ENCODE assay signal across 1 cellular context in the genomic region with DNA sequence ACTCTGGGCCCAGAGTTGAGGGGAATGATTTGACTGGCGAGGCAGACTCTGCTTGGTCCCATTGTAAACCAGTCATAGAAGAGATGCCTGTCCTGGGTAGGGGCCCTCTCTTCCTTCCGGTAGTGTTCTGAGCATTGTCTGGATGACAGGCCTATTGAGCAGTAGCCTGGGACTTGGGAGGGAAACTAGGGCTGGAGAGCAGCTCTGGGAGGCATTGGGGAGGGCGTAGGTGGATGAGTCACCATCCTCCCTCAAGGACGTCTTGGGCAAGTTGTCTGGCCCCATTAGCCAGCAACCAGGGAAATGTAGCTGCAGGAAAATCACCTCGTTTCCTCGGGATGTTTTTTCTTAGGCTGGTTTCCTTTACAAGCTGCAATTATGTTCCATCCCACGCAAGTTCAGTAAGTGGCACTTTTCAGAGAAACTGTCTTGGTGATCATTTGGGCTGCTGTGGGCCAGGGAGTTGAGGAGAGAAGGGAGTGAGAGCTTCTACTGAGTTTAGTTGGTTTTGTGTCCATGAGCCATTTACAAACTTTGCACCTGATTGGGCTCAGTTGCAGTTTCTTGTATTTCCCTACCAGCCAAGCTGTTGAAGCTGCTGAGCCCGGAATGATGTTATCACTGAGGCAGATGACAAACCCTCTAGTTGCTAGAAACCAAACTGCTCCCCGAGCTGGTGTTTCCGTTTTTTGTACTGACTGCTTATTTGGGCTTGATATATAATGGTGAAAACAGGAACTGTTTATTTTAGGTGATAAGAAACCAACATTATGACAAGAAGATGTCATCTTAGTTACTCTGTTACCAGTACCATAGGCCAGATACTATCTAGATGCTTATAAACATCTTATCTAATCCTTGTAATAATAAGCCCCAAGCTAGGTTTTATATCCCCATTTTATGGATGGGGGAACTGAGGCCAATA.
TF ChIP-seq lines count a peak whose summit lies in the region.

No MANE protein-coding gene starts in this region.

TF ChIP-seq in K562, 482 proteins besides CTCF, POLR2A, EP300 and RAD21 (continued from another document and continues in another):
- TF ChIP-seq ARID2 (IDR thresholded peaks at IDR 0.05) (no peak), MIER1 (IDR thresholded peaks at IDR 0.05; ENCODE audit: low read depth) (no peak), HDGF (IDR thresholded peaks at IDR 0.05) (no peak), BRD4 (IDR thresholded peaks at IDR 0.05) (no peak), ZNF551 (CRISPR knock-in tag; IDR thresholded peaks at IDR 0.05) (no peak), SMARCC2 (IDR thresholded peaks at IDR 0.05; ENCODE audit: low read depth) (peak; percentile 88), SMARCE1 (IDR thresholded peaks at IDR 0.05) (peak; percentile 91), HNRNPH1 (optimal IDR thresholded peaks at IDR 0.05; ENCODE audit: low read depth, low read length) (no peak), JUND (IDR thresholded peaks at IDR 0.05; ENCODE audit: borderline replicate concordance, low read depth, low read length) (peak; percentile 99), JUND (tag; IDR thresholded peaks at IDR 0.05; ENCODE audit: borderline replicate concordance, low read depth, low read length) (peak; percentile 98), ZNF12 (CRISPR knock-in tag; IDR thresholded peaks at IDR 0.05) (no peak), ILK (tag; IDR thresholded peaks at IDR 0.05; ENCODE audit: borderline replicate concordance, low read depth) (no peak), FOXJ2 (tag; IDR thresholded peaks at IDR 0.05) (0 out of 2 replicates have a peak, but pooled peaks have one; percentile 51), GATAD2B (IDR thresholded peaks at IDR 0.05; ENCODE audit: borderline replicate concordance) (0 out of 2 replicates have a peak, but pooled peaks have one; percentile 46), PRPF4 (IDR thresholded peaks at IDR 0.05; ENCODE audit: insufficient read depth, low read depth, low read length, poor library complexity, severe bottlenecking) (no peak), HSF4 (CRISPR knock-in tag; IDR thresholded peaks at IDR 0.05; ENCODE audit: borderline replicate concordance) (no peak), ZNF764 (CRISPR knock-in tag; IDR thresholded peaks at IDR 0.05; ENCODE audit: low read depth) (no peak), ZBTB1 (CRISPR knock-in tag; IDR thresholded peaks at IDR 0.05; ENCODE audit: borderline replicate concordance, low read depth) (no peak), SMARCA5 (IDR thresholded peaks at IDR 0.05) (peak; percentile 50), ZNF695 (CRISPR knock-in tag; IDR thresholded peaks at IDR 0.05) (no peak), RBM25 (IDR thresholded peaks at IDR 0.05; ENCODE audit: low read depth, low read length, severe bottlenecking) (peak; percentile 98), TRIM28 (IDR thresholded peaks at IDR 0.05) (peak; percentile 15; the same call in 1 of the 2 replicates), FOXK2 (conservative IDR thresholded peaks at IDR 0.05 in 1 of 2, IDR thresholded peaks at IDR 0.05 in 1 of 2; ENCODE audit: low read depth in 2 of 2) (peak; percentile 18 to 51; a peak in 1 of 4 replicates), ELF2 (CRISPR knock-in tag; IDR thresholded peaks at IDR 0.05) (0 out of 2 replicates have a peak, but pooled peaks have one; percentile 18), GABPB1 (CRISPR knock-in tag; IDR thresholded peaks at IDR 0.05) (peak; percentile 28; the same call in 1 of the 2 replicates), JUNB (CRISPR knock-in tag; conservative IDR thresholded peaks at IDR 0.05) (peak; percentile 71; the same call in 1 of the 2 replicates)
- TF ChIP-seq, protein P1, sequence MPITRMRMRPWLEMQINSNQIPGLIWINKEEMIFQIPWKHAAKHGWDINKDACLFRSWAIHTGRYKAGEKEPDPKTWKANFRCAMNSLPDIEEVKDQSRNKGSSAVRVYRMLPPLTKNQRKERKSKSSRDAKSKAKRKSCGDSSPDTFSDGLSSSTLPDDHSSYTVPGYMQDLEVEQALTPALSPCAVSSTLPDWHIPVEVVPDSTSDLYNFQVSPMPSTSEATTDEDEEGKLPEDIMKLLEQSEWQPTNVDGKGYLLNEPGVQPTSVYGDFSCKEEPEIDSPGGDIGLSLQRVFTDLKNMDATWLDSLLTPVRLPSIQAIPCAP (CRISPR knock-in tag; IDR thresholded peaks at IDR 0.05; ENCODE audit: borderline replicate concordance): no peak
- TF ChIP-seq, protein P2, sequence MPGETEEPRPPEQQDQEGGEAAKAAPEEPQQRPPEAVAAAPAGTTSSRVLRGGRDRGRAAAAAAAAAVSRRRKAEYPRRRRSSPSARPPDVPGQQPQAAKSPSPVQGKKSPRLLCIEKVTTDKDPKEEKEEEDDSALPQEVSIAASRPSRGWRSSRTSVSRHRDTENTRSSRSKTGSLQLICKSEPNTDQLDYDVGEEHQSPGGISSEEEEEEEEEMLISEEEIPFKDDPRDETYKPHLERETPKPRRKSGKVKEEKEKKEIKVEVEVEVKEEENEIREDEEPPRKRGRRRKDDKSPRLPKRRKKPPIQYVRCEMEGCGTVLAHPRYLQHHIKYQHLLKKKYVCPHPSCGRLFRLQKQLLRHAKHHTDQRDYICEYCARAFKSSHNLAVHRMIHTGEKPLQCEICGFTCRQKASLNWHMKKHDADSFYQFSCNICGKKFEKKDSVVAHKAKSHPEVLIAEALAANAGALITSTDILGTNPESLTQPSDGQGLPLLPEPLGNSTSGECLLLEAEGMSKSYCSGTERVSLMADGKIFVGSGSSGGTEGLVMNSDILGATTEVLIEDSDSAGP (CRISPR knock-in tag; IDR thresholded peaks at IDR 0.05): no peak
- TF ChIP-seq, protein P3, sequence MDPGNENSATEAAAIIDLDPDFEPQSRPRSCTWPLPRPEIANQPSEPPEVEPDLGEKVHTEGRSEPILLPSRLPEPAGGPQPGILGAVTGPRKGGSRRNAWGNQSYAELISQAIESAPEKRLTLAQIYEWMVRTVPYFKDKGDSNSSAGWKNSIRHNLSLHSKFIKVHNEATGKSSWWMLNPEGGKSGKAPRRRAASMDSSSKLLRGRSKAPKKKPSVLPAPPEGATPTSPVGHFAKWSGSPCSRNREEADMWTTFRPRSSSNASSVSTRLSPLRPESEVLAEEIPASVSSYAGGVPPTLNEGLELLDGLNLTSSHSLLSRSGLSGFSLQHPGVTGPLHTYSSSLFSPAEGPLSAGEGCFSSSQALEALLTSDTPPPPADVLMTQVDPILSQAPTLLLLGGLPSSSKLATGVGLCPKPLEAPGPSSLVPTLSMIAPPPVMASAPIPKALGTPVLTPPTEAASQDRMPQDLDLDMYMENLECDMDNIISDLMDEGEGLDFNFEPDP (CRISPR knock-in tag; IDR thresholded peaks at IDR 0.05): no peak
- TF ChIP-seq, protein P4, sequence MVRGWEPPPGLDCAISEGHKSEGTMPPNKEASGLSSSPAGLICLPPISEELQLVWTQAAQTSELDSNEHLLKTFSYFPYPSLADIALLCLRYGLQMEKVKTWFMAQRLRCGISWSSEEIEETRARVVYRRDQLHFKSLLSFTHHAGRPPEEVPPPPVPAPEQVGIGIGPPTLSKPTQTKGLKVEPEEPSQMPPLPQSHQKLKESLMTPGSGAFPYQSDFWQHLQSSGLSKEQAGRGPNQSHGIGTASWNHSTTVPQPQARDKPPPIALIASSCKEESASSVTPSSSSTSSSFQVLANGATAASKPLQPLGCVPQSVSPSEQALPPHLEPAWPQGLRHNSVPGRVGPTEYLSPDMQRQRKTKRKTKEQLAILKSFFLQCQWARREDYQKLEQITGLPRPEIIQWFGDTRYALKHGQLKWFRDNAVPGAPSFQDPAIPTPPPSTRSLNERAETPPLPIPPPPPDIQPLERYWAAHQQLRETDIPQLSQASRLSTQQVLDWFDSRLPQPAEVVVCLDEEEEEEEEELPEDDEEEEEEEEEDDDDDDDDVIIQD (CRISPR knock-in tag; IDR thresholded peaks at IDR 0.05): no peak
- TF ChIP-seq, protein P5, sequence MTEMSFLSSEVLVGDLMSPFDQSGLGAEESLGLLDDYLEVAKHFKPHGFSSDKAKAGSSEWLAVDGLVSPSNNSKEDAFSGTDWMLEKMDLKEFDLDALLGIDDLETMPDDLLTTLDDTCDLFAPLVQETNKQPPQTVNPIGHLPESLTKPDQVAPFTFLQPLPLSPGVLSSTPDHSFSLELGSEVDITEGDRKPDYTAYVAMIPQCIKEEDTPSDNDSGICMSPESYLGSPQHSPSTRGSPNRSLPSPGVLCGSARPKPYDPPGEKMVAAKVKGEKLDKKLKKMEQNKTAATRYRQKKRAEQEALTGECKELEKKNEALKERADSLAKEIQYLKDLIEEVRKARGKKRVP (CRISPR knock-in tag; IDR thresholded peaks at IDR 0.05): no peak
- TF ChIP-seq, protein P6, sequence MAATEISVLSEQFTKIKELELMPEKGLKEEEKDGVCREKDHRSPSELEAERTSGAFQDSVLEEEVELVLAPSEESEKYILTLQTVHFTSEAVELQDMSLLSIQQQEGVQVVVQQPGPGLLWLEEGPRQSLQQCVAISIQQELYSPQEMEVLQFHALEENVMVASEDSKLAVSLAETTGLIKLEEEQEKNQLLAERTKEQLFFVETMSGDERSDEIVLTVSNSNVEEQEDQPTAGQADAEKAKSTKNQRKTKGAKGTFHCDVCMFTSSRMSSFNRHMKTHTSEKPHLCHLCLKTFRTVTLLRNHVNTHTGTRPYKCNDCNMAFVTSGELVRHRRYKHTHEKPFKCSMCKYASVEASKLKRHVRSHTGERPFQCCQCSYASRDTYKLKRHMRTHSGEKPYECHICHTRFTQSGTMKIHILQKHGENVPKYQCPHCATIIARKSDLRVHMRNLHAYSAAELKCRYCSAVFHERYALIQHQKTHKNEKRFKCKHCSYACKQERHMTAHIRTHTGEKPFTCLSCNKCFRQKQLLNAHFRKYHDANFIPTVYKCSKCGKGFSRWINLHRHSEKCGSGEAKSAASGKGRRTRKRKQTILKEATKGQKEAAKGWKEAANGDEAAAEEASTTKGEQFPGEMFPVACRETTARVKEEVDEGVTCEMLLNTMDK (IDR thresholded peaks at IDR 0.05; ENCODE audit: borderline replicate concordance, insufficient read depth, low read depth, low read length, poor library complexity, severe bottlenecking): no peak
- TF ChIP-seq, protein P7, sequence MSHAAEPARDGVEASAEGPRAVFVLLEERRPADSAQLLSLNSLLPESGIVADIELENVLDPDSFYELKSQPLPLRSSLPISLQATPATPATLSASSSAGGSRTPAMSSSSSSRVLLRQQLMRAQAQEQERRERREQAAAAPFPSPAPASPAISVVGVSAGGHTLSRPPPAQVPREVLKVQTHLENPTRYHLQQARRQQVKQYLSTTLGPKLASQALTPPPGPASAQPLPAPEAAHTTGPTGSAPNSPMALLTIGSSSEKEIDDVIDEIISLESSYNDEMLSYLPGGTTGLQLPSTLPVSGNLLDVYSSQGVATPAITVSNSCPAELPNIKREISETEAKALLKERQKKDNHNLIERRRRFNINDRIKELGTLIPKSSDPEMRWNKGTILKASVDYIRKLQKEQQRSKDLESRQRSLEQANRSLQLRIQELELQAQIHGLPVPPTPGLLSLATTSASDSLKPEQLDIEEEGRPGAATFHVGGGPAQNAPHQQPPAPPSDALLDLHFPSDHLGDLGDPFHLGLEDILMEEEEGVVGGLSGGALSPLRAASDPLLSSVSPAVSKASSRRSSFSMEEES (CRISPR knock-in tag; IDR thresholded peaks at IDR 0.05): no peak
- TF ChIP-seq, protein P8, sequence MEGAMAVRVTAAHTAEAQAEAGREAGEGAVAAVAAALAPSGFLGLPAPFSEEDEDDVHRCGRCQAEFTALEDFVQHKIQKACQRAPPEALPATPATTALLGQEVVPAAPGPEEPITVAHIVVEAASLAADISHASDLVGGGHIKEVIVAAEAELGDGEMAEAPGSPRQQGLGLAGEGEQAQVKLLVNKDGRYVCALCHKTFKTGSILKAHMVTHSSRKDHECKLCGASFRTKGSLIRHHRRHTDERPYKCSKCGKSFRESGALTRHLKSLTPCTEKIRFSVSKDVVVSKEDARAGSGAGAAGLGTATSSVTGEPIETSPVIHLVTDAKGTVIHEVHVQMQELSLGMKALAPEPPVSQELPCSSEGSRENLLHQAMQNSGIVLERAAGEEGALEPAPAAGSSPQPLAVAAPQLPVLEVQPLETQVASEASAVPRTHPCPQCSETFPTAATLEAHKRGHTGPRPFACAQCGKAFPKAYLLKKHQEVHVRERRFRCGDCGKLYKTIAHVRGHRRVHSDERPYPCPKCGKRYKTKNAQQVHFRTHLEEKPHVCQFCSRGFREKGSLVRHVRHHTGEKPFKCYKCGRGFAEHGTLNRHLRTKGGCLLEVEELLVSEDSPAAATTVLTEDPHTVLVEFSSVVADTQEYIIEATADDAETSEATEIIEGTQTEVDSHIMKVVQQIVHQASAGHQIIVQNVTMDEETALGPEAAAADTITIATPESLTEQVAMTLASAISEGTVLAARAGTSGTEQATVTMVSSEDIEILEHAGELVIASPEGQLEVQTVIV (CRISPR knock-in tag; IDR thresholded peaks at IDR 0.05; ENCODE audit: borderline replicate concordance): no peak
- TF ChIP-seq, protein P9, sequence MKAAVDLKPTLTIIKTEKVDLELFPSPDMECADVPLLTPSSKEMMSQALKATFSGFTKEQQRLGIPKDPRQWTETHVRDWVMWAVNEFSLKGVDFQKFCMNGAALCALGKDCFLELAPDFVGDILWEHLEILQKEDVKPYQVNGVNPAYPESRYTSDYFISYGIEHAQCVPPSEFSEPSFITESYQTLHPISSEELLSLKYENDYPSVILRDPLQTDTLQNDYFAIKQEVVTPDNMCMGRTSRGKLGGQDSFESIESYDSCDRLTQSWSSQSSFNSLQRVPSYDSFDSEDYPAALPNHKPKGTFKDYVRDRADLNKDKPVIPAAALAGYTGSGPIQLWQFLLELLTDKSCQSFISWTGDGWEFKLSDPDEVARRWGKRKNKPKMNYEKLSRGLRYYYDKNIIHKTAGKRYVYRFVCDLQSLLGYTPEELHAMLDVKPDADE (conservative IDR thresholded peaks at IDR 0.05; ENCODE audit: control insufficient read depth, low read depth, low read length): no peak
- TF ChIP-seq, protein P10, sequence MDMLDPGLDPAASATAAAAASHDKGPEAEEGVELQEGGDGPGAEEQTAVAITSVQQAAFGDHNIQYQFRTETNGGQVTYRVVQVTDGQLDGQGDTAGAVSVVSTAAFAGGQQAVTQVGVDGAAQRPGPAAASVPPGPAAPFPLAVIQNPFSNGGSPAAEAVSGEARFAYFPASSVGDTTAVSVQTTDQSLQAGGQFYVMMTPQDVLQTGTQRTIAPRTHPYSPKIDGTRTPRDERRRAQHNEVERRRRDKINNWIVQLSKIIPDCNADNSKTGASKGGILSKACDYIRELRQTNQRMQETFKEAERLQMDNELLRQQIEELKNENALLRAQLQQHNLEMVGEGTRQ (CRISPR knock-in tag; IDR thresholded peaks at IDR 0.05): no peak
- TF ChIP-seq, protein P11, sequence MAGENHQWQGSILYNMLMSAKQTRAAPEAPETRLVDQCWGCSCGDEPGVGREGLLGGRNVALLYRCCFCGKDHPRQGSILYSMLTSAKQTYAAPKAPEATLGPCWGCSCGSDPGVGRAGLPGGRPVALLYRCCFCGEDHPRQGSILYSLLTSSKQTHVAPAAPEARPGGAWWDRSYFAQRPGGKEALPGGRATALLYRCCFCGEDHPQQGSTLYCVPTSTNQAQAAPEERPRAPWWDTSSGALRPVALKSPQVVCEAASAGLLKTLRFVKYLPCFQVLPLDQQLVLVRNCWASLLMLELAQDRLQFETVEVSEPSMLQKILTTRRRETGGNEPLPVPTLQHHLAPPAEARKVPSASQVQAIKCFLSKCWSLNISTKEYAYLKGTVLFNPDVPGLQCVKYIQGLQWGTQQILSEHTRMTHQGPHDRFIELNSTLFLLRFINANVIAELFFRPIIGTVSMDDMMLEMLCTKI (IDR thresholded peaks at IDR 0.05; ENCODE audit: partially characterized antibody): no peak
- TF ChIP-seq, protein P12, sequence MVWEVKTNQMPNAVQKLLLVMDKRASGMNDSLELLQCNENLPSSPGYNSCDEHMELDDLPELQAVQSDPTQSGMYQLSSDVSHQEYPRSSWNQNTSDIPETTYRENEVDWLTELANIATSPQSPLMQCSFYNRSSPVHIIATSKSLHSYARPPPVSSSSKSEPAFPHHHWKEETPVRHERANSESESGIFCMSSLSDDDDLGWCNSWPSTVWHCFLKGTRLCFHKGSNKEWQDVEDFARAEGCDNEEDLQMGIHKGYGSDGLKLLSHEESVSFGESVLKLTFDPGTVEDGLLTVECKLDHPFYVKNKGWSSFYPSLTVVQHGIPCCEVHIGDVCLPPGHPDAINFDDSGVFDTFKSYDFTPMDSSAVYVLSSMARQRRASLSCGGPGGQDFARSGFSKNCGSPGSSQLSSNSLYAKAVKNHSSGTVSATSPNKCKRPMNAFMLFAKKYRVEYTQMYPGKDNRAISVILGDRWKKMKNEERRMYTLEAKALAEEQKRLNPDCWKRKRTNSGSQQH (CRISPR knock-in tag; IDR thresholded peaks at IDR 0.05): no peak
